Comparison of ENCODE assay signal across 1 cellular context in the genomic region with DNA sequence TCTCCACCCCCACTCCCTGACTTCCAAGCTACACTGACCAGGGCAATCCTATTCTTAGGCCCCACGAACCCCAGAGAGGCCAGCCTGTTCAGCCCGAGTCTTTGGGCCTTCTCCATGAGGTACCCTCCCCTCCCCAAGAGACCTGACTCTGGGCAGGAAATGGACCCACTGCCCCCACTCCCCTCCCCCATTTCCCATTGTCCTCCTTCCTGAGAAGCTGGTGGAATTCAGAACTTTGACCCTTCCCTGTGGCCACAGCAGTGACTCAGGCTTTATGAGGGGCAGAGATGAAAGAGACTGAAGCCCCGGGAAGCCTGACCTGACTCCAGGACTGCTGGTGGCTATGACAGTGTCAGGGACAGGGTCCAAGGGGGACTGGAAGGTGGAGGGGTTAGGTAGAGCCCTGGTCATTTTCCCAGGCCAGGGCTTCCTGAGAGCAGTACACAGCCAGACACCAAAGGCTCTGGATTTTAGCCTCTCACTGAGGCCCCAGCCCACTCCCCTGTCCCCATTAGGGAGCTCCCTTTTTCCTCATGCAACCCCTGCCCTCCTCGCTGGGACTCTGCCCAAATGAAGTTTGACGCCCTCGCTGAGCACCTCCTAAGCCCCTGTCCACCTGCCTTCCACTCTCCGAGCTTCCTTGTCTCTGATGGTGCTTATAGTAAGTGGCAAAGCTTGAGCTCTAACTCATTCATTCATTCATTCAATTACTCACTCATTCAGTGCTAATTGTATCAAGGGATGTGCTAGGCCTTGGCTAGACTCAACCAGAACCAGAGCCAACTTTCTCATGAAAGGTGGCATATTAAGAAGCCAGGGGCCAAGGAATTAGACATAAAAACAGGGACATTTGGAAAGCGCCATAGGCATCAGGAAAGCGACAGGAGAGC.
TF ChIP-seq lines count a peak whose summit lies in the region.

No MANE protein-coding gene starts in this region.

TF ChIP-seq in HepG2, 621 proteins besides CTCF, POLR2A, EP300 and RAD21 (continued from another document and continues in another):
- TF ChIP-seq, protein P1, sequence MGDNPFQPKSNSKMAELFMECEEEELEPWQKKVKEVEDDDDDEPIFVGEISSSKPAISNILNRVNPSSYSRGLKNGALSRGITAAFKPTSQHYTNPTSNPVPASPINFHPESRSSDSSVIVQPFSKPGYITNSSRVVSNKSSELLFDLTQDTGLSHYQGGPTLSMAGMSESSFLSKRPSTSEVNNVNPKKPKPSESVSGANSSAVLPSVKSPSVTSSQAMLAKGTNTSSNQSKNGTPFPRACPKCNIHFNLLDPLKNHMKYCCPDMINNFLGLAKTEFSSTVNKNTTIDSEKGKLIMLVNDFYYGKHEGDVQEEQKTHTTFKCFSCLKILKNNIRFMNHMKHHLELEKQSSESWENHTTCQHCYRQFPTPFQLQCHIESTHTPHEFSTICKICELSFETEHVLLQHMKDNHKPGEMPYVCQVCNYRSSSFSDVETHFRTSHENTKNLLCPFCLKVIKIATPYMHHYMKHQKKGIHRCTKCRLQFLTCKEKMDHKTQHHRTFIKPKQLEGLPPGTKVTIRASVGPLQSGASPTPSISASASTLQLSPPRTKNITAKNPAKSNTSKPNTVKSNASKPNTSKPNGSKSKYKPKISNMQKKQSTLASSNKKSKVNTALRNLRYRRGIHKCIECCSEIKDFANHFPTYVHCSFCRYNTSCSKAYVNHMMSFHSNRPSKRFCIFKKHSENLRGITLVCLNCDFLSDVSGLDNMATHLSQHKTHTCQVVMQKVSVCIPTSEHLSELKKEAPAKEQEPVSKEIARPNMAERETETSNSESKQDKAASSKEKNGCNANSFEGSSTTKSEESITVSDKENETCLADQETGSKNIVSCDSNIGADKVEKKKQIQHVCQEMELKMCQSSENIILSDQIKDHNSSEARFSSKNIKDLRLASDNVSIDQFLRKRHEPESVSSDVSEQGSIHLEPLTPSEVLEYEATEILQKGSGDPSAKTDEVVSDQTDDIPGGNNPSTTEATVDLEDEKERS (CRISPR knock-in tag; IDR thresholded peaks at IDR 0.05): peak; percentile 84
- TF ChIP-seq BCL6 (CRISPR knock-in tag; IDR thresholded peaks at IDR 0.05) (0 out of 2 replicates have a peak, but pooled peaks have one; percentile 33), PRDM10 (CRISPR knock-in tag; IDR thresholded peaks at IDR 0.05; ENCODE audit: low read depth) (peak; percentile 32; the same call in 1 of the 2 replicates), RFX5 (IDR thresholded peaks at IDR 0.05; ENCODE audit: low read depth, low read length) (0 out of 2 replicates have a peak, but pooled peaks have one; percentile 38), PATZ1 (CRISPR knock-in tag; IDR thresholded peaks at IDR 0.05) (peak; percentile 94), CSRNP1 (CRISPR knock-in tag; IDR thresholded peaks at IDR 0.05) (peak; percentile 43; the same call in 1 of the 2 replicates), U2AF2 (IDR thresholded peaks at IDR 0.05; ENCODE audit: low read depth, low read length) (no peak), ZSCAN30 (CRISPR knock-in tag; IDR thresholded peaks at IDR 0.05) (no peak), SALL2 (CRISPR knock-in tag; IDR thresholded peaks at IDR 0.05) (peak; percentile 35; the same call in 1 of the 2 replicates), KDM4B (CRISPR knock-in tag; IDR thresholded peaks at IDR 0.05) (peak; percentile 41; the same call in 1 of the 2 replicates), CBX2 (IDR thresholded peaks at IDR 0.05; ENCODE audit: low read depth, low read length) (no peak), CBX2 (CRISPR knock-in tag; IDR thresholded peaks at IDR 0.05; ENCODE audit: low read depth) (no peak), ZBTB3 (CRISPR knock-in tag; IDR thresholded peaks at IDR 0.05; ENCODE audit: borderline replicate concordance, low read depth) (peak; percentile 93; the same call in 1 of the 2 replicates), ZNF605 (CRISPR knock-in tag; IDR thresholded peaks at IDR 0.05) (peak; percentile 73), ZNF292 (CRISPR knock-in tag; IDR thresholded peaks at IDR 0.05; ENCODE audit: borderline replicate concordance, low read depth) (peak; percentile 88; the same call in 1 of the 2 replicates), SP2 (CRISPR knock-in tag; IDR thresholded peaks at IDR 0.05) (no peak), THRA (CRISPR knock-in tag; IDR thresholded peaks at IDR 0.05; ENCODE audit: borderline replicate concordance) (peak; percentile 88; the same call in 1 of the 2 replicates), ZNF460 (CRISPR knock-in tag; IDR thresholded peaks at IDR 0.05; ENCODE audit: borderline replicate concordance) (peak; percentile 32; the same call in 1 of the 2 replicates), REL (CRISPR knock-in tag; conservative IDR thresholded peaks at IDR 0.05) (0 out of 2 replicates have a peak, but pooled peaks have one; percentile 47), TBX2 (CRISPR knock-in tag; IDR thresholded peaks at IDR 0.05; ENCODE audit: borderline replicate concordance) (peak; percentile 93), CENPBD1 (CRISPR knock-in tag; IDR thresholded peaks at IDR 0.05; ENCODE audit: borderline replicate concordance, low read depth) (no peak), NFE2L1 (CRISPR knock-in tag; IDR thresholded peaks at IDR 0.05; ENCODE audit: borderline replicate concordance) (peak; percentile 98; the same call in 1 of the 2 replicates), NFKBIZ (CRISPR knock-in tag; IDR thresholded peaks at IDR 0.05) (peak; percentile 50), TBP (CRISPR knock-in tag; IDR thresholded peaks at IDR 0.05) (no peak), MTA3 (CRISPR knock-in tag; IDR thresholded peaks at IDR 0.05) (no peak), ZNF34 (CRISPR knock-in tag; IDR thresholded peaks at IDR 0.05; ENCODE audit: borderline replicate concordance) (0 out of 2 replicates have a peak, but pooled peaks have one; percentile 86), HCFC1 (IDR thresholded peaks at IDR 0.05; ENCODE audit: low read depth, low read length) (0 out of 2 replicates have a peak, but pooled peaks have one; percentile 19), HOXA3 (CRISPR knock-in tag; IDR thresholded peaks at IDR 0.05) (peak; percentile 72), NFE2 (CRISPR knock-in tag; IDR thresholded peaks at IDR 0.05) (peak; percentile 94), HOXA5 (CRISPR knock-in tag; IDR thresholded peaks at IDR 0.05) (peak; percentile 27; the same call in 1 of the 2 replicates), ARID5B (CRISPR knock-in tag; IDR thresholded peaks at IDR 0.05) (peak; percentile 87), ELF1 (CRISPR knock-in tag; IDR thresholded peaks at IDR 0.05) (peak; percentile 74; the same call in 1 of the 2 replicates), NFIC (IDR thresholded peaks at IDR 0.05; ENCODE audit: low read length) (peak; percentile 90), ERF (CRISPR knock-in tag; IDR thresholded peaks at IDR 0.05) (peak; percentile 60)
- TF ChIP-seq, protein P2, sequence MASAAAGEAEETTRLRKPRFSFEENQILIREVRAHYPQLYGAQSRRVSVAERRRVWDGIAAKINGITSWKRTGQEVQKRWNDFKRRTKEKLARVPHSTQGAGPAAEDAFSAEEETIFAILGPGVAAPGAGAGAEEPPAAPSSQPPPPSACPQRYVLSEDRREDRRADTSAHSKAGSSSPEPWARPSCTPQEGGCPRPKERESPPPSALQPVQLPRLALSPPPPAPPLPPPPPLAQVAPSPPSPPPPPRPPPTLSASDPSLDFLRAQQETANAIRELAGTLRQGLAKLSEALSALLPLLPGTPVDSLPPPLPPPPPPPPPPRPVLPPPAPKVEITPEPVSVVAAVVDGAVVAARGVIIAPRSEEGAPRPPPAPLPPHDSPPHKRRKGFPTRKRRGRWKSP (CRISPR knock-in tag; IDR thresholded peaks at IDR 0.05): peak; percentile 66; the same call in 1 of the 2 replicates
